13 cellular contexts compared by ENCODE assay signal in genomic region chrX:107683124-107683895, GRCh38. TPM values are rescaled to one million over a fixed set of nuclear protein-coding genes. Genes with fewer than 3 reads are reported as not detected.
DNase-seq lines count a peak whose midpoint lies in the region; ATAC-seq, FAIRE-seq and TF ChIP-seq lines count a peak whose summit lies in the region.
"Had no signal": no experiment of that assay in that cellular context is flagged by ENCODE, and none has a peak within 500 bp of the region (broad histone marks: within the 10 kb centered on the region; RNA-seq: fewer than 3 reads in every experiment).

No MANE protein-coding gene starts in this region.

- peak; percentile 4 for FAIRE-seq in endothelial cell of umbilical vein (lab: Jason Lieb, UNC)

- no peak overlapping the region for H3K9ac ChIP-seq in endothelial cell of umbilical vein (replicated peaks; ENCODE audit: extremely low read depth, insufficient read depth, low read length)

- POLR2A ChIA-PET in RWPE1 (lab: Yijun Ruan, JAX; ENCODE audit: low non-redundant PET) (no interaction called here), endothelial cell of umbilical vein (lab: Charles Lee) (no interaction called here)

- H3K27ac ChIP-seq in RWPE1 (peak overlapping the region; percentile 94), endothelial cell of umbilical vein (ENCODE audit: insufficient read depth, low read depth, low read length) (no peak overlapping the region), thoracic aorta (peak overlapping the region; percentile 34 to 61)

- H3K4me2 ChIP-seq in endothelial cell of umbilical vein (ENCODE audit: insufficient read depth, low read length) = no peak overlapping the region

- TF ChIP-seq CTCF in RWPE1 (conservative IDR thresholded peaks at IDR 0.05; ENCODE audit: low read depth) (no peak), endothelial cell of umbilical vein (IDR thresholded peaks at IDR 0.05; ENCODE audit: extremely low read depth in 1 of 2, insufficient read depth in 1 of 2, low read depth in 1 of 2, low read length in 2 of 2) (no peak), thoracic aorta (IDR thresholded peaks at IDR 0.05) (no peak)

- DNase-seq in RWPE1 (ENCODE audit: low spot score) = no peak
- DNase-seq in endothelial cell of umbilical vein (ENCODE audit: low read depth, low spot score) = peak; percentile 61
- peak; percentile 56 to 67 for DNase-seq in lung microvascular endothelial cell (ENCODE audit: low read depth in 2 of 2)
- DNase-seq in thoracic aorta (ENCODE audit: low spot score) = no peak
- no peak for DNase-seq in stimulated activated naive CD4-positive, alpha-beta T cell (lab: John Stamatoyannopoulos, UW)
- no peak for DNase-seq in effector CD4-positive, alpha-beta T cell
- no peak for DNase-seq in effector CD8-positive, alpha-beta T cell (lab: John Stamatoyannopoulos, UW)
- DNase-seq: activated CD8-positive, alpha-beta memory T cell treated with anti-CD3 and anti-CD28 coated beads, Interleukin-2, amount 50 U/mL, for 4 hours; glutamatergic neuron; NCI-H1092 treated with DMSO at 0.1 percent for 48 hours; stimulated activated naive CD8-positive, alpha-beta T cell treated with anti-CD3 and anti-CD28 coated beads, Interleukin-15, Interleukin-2, amounts not matched to agents 100 U/mL and 50 U/mL, for 24 hours; T-helper 9 cell had no signal

- H3K9me3 ChIP-seq in endothelial cell of umbilical vein (replicated peaks; ENCODE audit: control insufficient read depth, insufficient read depth, low read length) (no peaks in the 10 kb centered on the region), thoracic aorta (no peaks in the 10 kb centered on the region)

- no peaks in the 10 kb centered on the region for H3K79me2 ChIP-seq in endothelial cell of umbilical vein (ENCODE audit: control insufficient read depth, insufficient read depth, low read length)

- no peaks in the 10 kb centered on the region for H4K20me1 ChIP-seq in endothelial cell of umbilical vein (replicated peaks; ENCODE audit: control insufficient read depth, extremely low read depth, insufficient read depth, low read length)

- H3K36me3 ChIP-seq in endothelial cell of umbilical vein (ENCODE audit: control insufficient read depth in 2 of 2, extremely low read depth in 1 of 2, insufficient read depth in 2 of 2, low read length in 2 of 2) = no peaks in the 10 kb centered on the region
- no peaks in the 10 kb centered on the region for H3K36me3 ChIP-seq in thoracic aorta

- intact Hi-C loops in endothelial cell of umbilical vein (cut with micrococcal nuclease) = no loop called here

- dilution Hi-C loops in endothelial cell of umbilical vein (cut with MboI; ENCODE audit: extremely low pct_ligation_motif_present, low sequenced_read_pairs) = no loop called here

- CTCF ChIA-PET in RWPE1 (lab: Yijun Ruan, JAX) = interaction anchor here (1.5 kb wide), 1 partner anchor 94 kb away, joined by 3 read pairs; the partner anchor contains the start of gene NCBP2L
- CTCF ChIA-PET in endothelial cell of umbilical vein (lab: Charles Lee) = interaction anchor here (0.9 to 4.2 kb wide), 3 partner anchors 10 to 94 kb away, joined by 4 to 34 read pairs (median 11); partner anchors contain the start of gene NCBP2L

- H3K4me1 ChIP-seq in endothelial cell of umbilical vein (ENCODE audit: control insufficient read depth, extremely low read depth, insufficient read depth, low read length) (peaks cover 41% of the 10 kb centered on the region), thoracic aorta (ENCODE audit: control insufficient read depth in 1 of 2, low read depth in 2 of 2) (peaks cover 25 to 47% of the 10 kb centered on the region in 2 donors)

- no TSS peak for BruUV-seq in endothelial cell of umbilical vein (replicated peaks; lab: Mats Ljungman, UMichigan)

- no peak overlapping the region for H2AFZ ChIP-seq in endothelial cell of umbilical vein (ENCODE audit: low read depth, low read length)

- no peak for ATAC-seq in thoracic aorta (ENCODE audit: insufficient number of reproducible peaks, low FRiP score, low read depth)
- ATAC-seq in HG03469 (IDR thresholded peaks at IDR 0.05; ENCODE audit: unreplicated experiment) = no peak
- ATAC-seq: stimulated activated naive CD8-positive, alpha-beta T cell treated with anti-CD3 and anti-CD28 coated beads, Interleukin-15, Interleukin-2, amounts not matched to agents 100 U/mL and 50 U/mL, for 24 hours had no signal

- no peaks in the 10 kb centered on the region for H3K9me1 ChIP-seq in endothelial cell of umbilical vein (replicated peaks; ENCODE audit: control insufficient read depth, extremely low read depth, insufficient read depth, low read length)

- no peaks in the 10 kb centered on the region for H3K27me3 ChIP-seq in endothelial cell of umbilical vein (ENCODE audit: control insufficient read depth in 2 of 2, insufficient read depth in 2 of 2, low read length in 2 of 2)
- H3K27me3 ChIP-seq in thoracic aorta (replicated peaks; ENCODE audit: insufficient read depth) = no peaks in the 10 kb centered on the region

- H3K4me3 ChIP-seq in endothelial cell of umbilical vein (replicated peaks in 1 of 3; ENCODE audit: insufficient read depth in 1 of 3, low read depth in 1 of 3, low read length in 3 of 3) (no peak overlapping the region), thoracic aorta (no peak overlapping the region)

- TF ChIP-seq POLR2A in endothelial cell of umbilical vein (IDR thresholded peaks at IDR 0.05; ENCODE audit: low read depth, low read length) = no peak

TF ChIP-seq in endothelial cell of umbilical vein, 7 proteins besides CTCF, POLR2A, EP300 and RAD21:
- TF ChIP-seq POLR2AphosphoS5 (IDR thresholded peaks at IDR 0.05; ENCODE audit: insufficient read depth, low read depth, low read length) (no peak), FOS (IDR thresholded peaks at IDR 0.05; ENCODE audit: borderline replicate concordance, insufficient read depth, low read length) (no peak), GATA2 (IDR thresholded peaks at IDR 0.05; ENCODE audit: insufficient read depth, insufficient read length, low read depth, low read length) (no peak), MYC (IDR thresholded peaks at IDR 0.05; ENCODE audit: low read depth, low read length) (no peak), EZH2 (IDR thresholded peaks at IDR 0.05; ENCODE audit: borderline replicate concordance, low read depth, low read length, severe bottlenecking) (no peak), JUN (IDR thresholded peaks at IDR 0.05; ENCODE audit: borderline replicate concordance, insufficient read depth, insufficient read length, low read depth) (no peak)
- TF ChIP-seq, protein P1, sequence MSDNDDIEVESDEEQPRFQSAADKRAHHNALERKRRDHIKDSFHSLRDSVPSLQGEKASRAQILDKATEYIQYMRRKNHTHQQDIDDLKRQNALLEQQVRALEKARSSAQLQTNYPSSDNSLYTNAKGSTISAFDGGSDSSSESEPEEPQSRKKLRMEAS (IDR thresholded peaks at IDR 0.05; ENCODE audit: insufficient read depth, insufficient read length) = no peak

RNA-seq across cellular contexts. Expression of gene PRPS1, which starts 55.0 kb away (rescaled TPM):
- 36.8 and 38.7 TPM in 2 replicates for total RNA-seq in endothelial cell of umbilical vein
- polyA plus RNA-seq in endothelial cell of umbilical vein = 23.8 and 30.9 TPM in 2 replicates
- 31.9 and 38.3 TPM in 2 replicates for polyA plus RNA-seq in endothelial cell of umbilical vein (2011; cell fraction: cytosol; rRNA removed)
- 18.5 and 19.8 TPM in 2 replicates for polyA plus RNA-seq in endothelial cell of umbilical vein (2011; cell fraction: nucleus; rRNA removed)
- 37.5 and 46.7 TPM in 2 replicates for polyA plus RNA-seq in endothelial cell of umbilical vein (2012)
- 31.2 and 42.5 TPM in 2 replicates for polyA minus RNA-seq in endothelial cell of umbilical vein
- 59.0 TPM for polyA minus RNA-seq in endothelial cell of umbilical vein (2011; cell fraction: cytosol; rRNA and poly(A)+ RNA removed)
- 13.0 and 14.1 TPM in 2 replicates for polyA minus RNA-seq in endothelial cell of umbilical vein (2011; cell fraction: nucleus; rRNA and poly(A)+ RNA removed)
- 15.5 and 17.3 TPM in 2 replicates for total RNA-seq in lung microvascular endothelial cell
- total RNA-seq in thoracic aorta = 10 to 100 TPM; 31.7 to 34.0 TPM

Comparison
In these comparisons a context has a peak if more than half of its experiments do, and no peak if none do; other contexts are left out.
1. DNase-seq: peak in endothelial cell of umbilical vein (single experiment) and lung microvascular endothelial cell (2 of 2); none in RWPE1 (single experiment), thoracic aorta (single experiment), stimulated activated naive CD4-positive, alpha-beta T cell (0 of 6), effector CD4-positive, alpha-beta T cell (single experiment) and effector CD8-positive, alpha-beta T cell (single experiment).